8 cellular contexts compared by ENCODE assay signal in the genomic region with DNA sequence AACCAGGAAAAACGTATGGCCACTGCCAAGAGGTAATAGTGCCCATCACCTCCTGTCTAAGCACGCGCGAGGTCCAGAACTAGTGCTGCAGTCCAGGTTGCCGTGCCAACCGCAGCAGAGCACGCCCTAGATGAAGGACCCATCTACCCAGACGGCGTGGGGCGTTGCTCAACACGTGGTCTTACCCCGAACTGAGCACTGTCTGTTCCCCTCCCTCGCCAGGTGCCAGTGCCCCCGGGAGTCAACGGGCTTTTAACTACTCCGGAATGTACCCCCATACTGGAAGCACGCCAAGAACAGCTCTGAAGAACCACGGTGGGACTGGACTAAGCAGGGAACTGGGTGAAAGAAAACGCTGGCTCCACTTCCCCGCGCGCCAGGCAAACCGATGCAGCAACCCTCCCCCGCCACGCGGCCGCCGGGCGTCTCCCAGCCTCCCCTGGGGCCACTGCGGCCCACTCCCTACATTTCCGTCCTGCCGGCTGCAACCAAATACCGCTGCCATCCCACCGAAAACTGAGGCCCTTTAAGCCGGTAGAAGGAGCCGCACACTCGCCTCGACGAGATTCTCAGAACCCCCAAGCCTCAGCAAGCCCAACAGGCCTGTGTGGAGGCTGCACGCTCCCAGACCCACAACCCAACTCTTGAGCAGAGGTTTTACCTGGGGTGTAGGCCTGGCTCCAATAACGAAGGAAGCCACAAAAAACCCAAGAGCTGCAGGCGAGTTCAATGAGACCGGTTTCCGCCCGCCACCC. TPM values are rescaled to one million over a fixed set of nuclear protein-coding genes. Genes with fewer than 3 reads are reported as not detected.
DNase-seq lines count a peak whose midpoint lies in the region; ATAC-seq, FAIRE-seq and TF ChIP-seq lines count a peak whose summit lies in the region.

TSS of gene HSPA8 (minus strand) at position 734 of the 755 bp plus-strand sequence. CDS start 812 bp downstream, outside the sequence.

- FAIRE-seq in RCC 7860 (lab: Jason Lieb, UNC), result no peak

- no peaks in the 10 kb centered on the region for H3K27me3 Mint-ChIP-seq in activated T-helper 2 cell treated with anti-CD3 and anti-CD28 coated beads, Interferon-gamma antibody, Interleukin-2, Interleukin-4, amounts not matched to agents 10 μg/mL and 5 μg/mL and 100 μg/mL, durations not matched to agents 14 hours and 24 hours and 36 hours (ENCODE audit: low read depth)

- no peaks in the 10 kb centered on the region for H3K9me3 Mint-ChIP-seq in activated T-helper 2 cell treated with anti-CD3 and anti-CD28 coated beads, Interferon-gamma antibody, Interleukin-2, Interleukin-4, amounts not matched to agents 10 μg/mL and 5 μg/mL and 100 μg/mL, durations not matched to agents 14 hours and 24 hours and 36 hours

- no peak for TF ChIP-seq CTCF in fibroblast of the aortic adventitia (IDR thresholded peaks at IDR 0.05; ENCODE audit: insufficient read depth, low read length)
- no peak for TF ChIP-seq CTCF in neural cell (IDR thresholded peaks at IDR 0.05; ENCODE audit: poor library complexity, severe bottlenecking)
- TF ChIP-seq CTCF in stomach (IDR thresholded peaks at IDR 0.05), result no peak

- H3K27me3 ChIP-seq in neural cell (ENCODE audit: insufficient read depth, low read depth, low read length) (no peaks in the 10 kb centered on the region), stomach (no peaks in the 10 kb centered on the region)

- H4K20me1 ChIP-seq in neural cell (ENCODE audit: insufficient read depth), result peaks cover 15% of the 10 kb centered on the region

- H3K27ac Mint-ChIP-seq in activated T-helper 2 cell treated with anti-CD3 and anti-CD28 coated beads, Interferon-gamma antibody, Interleukin-2, Interleukin-4, amounts not matched to agents 10 μg/mL and 5 μg/mL and 100 μg/mL, durations not matched to agents 14 hours and 24 hours and 36 hours, result peak within 1 kb of the TSS; percentile 98

- DNase-seq in RCC 7860 (ENCODE audit: low spot score), result peak; percentile 45
- peak; percentile 70 for DNase-seq in activated T-helper 2 cell treated with anti-CD3 and anti-CD28 coated beads, Interferon-gamma antibody, Interleukin-2, Interleukin-4, amounts not matched to agents 10 μg/mL and 5 μg/mL and 100 μg/mL, durations not matched to agents 14 hours and 24 hours and 36 hours (ENCODE audit: low spot score)
- peak; percentile 67 for DNase-seq in fibroblast of the aortic adventitia (ENCODE audit: low read depth)
- DNase-seq in stomach, result peak; percentile 60
- no peak for DNase-seq in NCI-H2107 treated with DMSO at 0.1 percent for 48 hours (lab: John Stamatoyannopoulos, UW; ENCODE audit: unreplicated experiment)

- H3K36me3 ChIP-seq in neural cell (ENCODE audit: insufficient read depth, low read length) (peaks cover 22% of the 10 kb centered on the region), stomach (peaks cover 42 to 46% (median 45%) of the 10 kb centered on the region in 4 donors)

- H3K4me1 ChIP-seq in stomach, result peaks cover 53 to 80% (median 63%) of the 10 kb centered on the region in 4 donors

- H3K4me1 Mint-ChIP-seq in activated T-helper 2 cell treated with anti-CD3 and anti-CD28 coated beads, Interferon-gamma antibody, Interleukin-2, Interleukin-4, amounts not matched to agents 10 μg/mL and 5 μg/mL and 100 μg/mL, durations not matched to agents 14 hours and 24 hours and 36 hours (ENCODE audit: low read depth), result peaks cover 45% of the 10 kb centered on the region

- ATAC-seq in GM18511 (IDR thresholded peaks at IDR 0.05; ENCODE audit: unreplicated experiment) (peak; percentile 16), HG03135 (IDR thresholded peaks at IDR 0.05; ENCODE audit: unreplicated experiment) (peak; percentile 13)

- peak within 1 kb of the TSS; percentile 100 for H3K4me3 Mint-ChIP-seq in activated T-helper 2 cell treated with anti-CD3 and anti-CD28 coated beads, Interferon-gamma antibody, Interleukin-2, Interleukin-4, amounts not matched to agents 10 μg/mL and 5 μg/mL and 100 μg/mL, durations not matched to agents 14 hours and 24 hours and 36 hours (ENCODE audit: low read depth)

- peaks cover 5% of the 10 kb centered on the region for H3F3A ChIP-seq in neural cell (ENCODE audit: insufficient read depth, low read length, poor library complexity, severe bottlenecking)

- H3K9me3 ChIP-seq in neural cell (ENCODE audit: low read length) (no peaks in the 10 kb centered on the region), stomach (no peaks in the 10 kb centered on the region)

- H3K4me2 ChIP-seq in neural cell (ENCODE audit: low read length), result peak within 1 kb of the TSS; percentile 99

- H3K27ac ChIP-seq in neural cell (ENCODE audit: low read length) (peak within 1 kb of the TSS; percentile 99), stomach (peak within 1 kb of the TSS; percentile 97 to 100 (median 100))

- peak within 1 kb of the TSS; percentile 97 for H2AFZ ChIP-seq in neural cell (ENCODE audit: low read depth, low read length)

- H3K9ac ChIP-seq in neural cell (ENCODE audit: low read length), result peak within 1 kb of the TSS; percentile 99

- no peaks in the 10 kb centered on the region for H3K9me2 ChIP-seq in neural cell (ENCODE audit: insufficient read depth, low read length)

- no peak for TF ChIP-seq RAD21 in neural cell (conservative IDR thresholded peaks at IDR 0.05)

- WGBS in stomach, 5 donors, result 0 to 1% (median 0%) methylated on average over 25 to 45 of the region's 45 CpGs

- H3K79me2 ChIP-seq in neural cell (replicated peaks; ENCODE audit: insufficient read depth, low read length), result peaks cover 61% of the 10 kb centered on the region

- peak in 2 of 4 donors; percentile 95 to 98 for TF ChIP-seq POLR2A in stomach (IDR thresholded peaks at IDR 0.05)

- H3K4me3 ChIP-seq in fibroblast of the aortic adventitia (ENCODE audit: low read depth, low read length), result peak within 1 kb of the TSS; percentile 99
- H3K4me3 ChIP-seq in neural cell (ENCODE audit: low read length), result peak within 1 kb of the TSS; percentile 94
- H3K4me3 ChIP-seq in stomach, result peak within 1 kb of the TSS; percentile 73 to 99 (median 96)

- intact Hi-C loops in activated T-helper 2 cell treated with anti-CD3 and anti-CD28 coated beads, Interferon-gamma antibody, Interleukin-2, Interleukin-4, amounts not matched to agents 10 μg/mL and 5 μg/mL and 100 μg/mL, durations not matched to agents 14 hours and 24 hours and 36 hours (cut with micrococcal nuclease), result loop anchor here (1.0 to 10.0 kb wide), 11 partner anchors 9 to 1767 kb away; partner anchors contain the start of genes SC5D and ZNF202
- intact Hi-C loops in stomach (cut with DNase I; ENCODE audit: low total_unique reads), result no loop called here

- TF ChIP-seq EP300 in neural cell (conservative IDR thresholded peaks at IDR 0.05; ENCODE audit: poor library complexity, severe bottlenecking) (no peak), stomach (IDR thresholded peaks at IDR 0.05) (no peak)

- peaks cover 69% of the 10 kb centered on the region for H3K36me3 Mint-ChIP-seq in activated T-helper 2 cell treated with anti-CD3 and anti-CD28 coated beads, Interferon-gamma antibody, Interleukin-2, Interleukin-4, amounts not matched to agents 10 μg/mL and 5 μg/mL and 100 μg/mL, durations not matched to agents 14 hours and 24 hours and 36 hours (ENCODE audit: low read depth)

TF ChIP-seq in neural cell, 6 proteins besides CTCF, POLR2A, EP300 and RAD21:
- TF ChIP-seq TAF1 (IDR thresholded peaks at IDR 0.05; ENCODE audit: low read depth) (no peak), SMC3 (conservative IDR thresholded peaks at IDR 0.05; ENCODE audit: poor library complexity) (no peak), EZH2 (IDR thresholded peaks at IDR 0.05; ENCODE audit: borderline replicate concordance, insufficient read depth, low read length, poor library complexity, severe bottlenecking) (no peak), MXI1 (conservative IDR thresholded peaks at IDR 0.05; ENCODE audit: poor library complexity, severe bottlenecking) (peak; percentile 92), REST (IDR thresholded peaks at IDR 0.05; ENCODE audit: borderline replicate concordance) (peak; percentile 81), POLR2AphosphoS5 (IDR thresholded peaks at IDR 0.05) (peak; percentile 96)

RNA-seq across cellular contexts. Expression of gene HSPA8, which starts in this region (rescaled TPM):
- 3,975 and 4,013 TPM in 2 replicates for total RNA-seq in activated T-helper 2 cell treated with anti-CD3 and anti-CD28 coated beads, Interferon-gamma antibody, Interleukin-2, Interleukin-4, amounts not matched to agents 10 μg/mL and 5 μg/mL and 100 μg/mL, durations not matched to agents 14 hours and 24 hours and 36 hours
- total RNA-seq in fibroblast of the aortic adventitia (ENCODE audit: low replicate concordance) (1,138 and 2,934 TPM in 2 replicates), stomach (1,000 to 10,000 TPM in 1 of 5 donors, 100 to 1,000 TPM in 4; 380 to 1,244 (median 728) TPM)
- polyA plus RNA-seq in neural cell (2,242 and 2,441 TPM in 2 replicates), stomach (100 to 1,000 TPM; 187 to 666 (median 428) TPM)
- 2,465 and 2,472 TPM in 2 replicates for polyA minus RNA-seq in neural cell
